25 cellular contexts compared by ENCODE assay signal in genomic region chr18:46360841-46361240, GRCh38.
"Had no signal": no experiment of that assay in that cellular context is flagged by ENCODE, and none has a peak within 500 bp of the region (broad histone marks: within the 10 kb centered on the region; RNA-seq: fewer than 3 reads in every experiment).

No MANE protein-coding gene starts in this region.

- DNase-seq: effector CD4-positive, alpha-beta T cell; foreskin fibroblast; gastrocnemius medialis; head of caudate nucleus; mesenchymal stem cell; mucosa of descending colon; naive B cell; nucleus accumbens; stimulated activated CD4-positive, alpha-beta T cell treated with anti-CD3 and anti-CD28 coated beads, Interleukin-12 subunit alpha, Interleukin-12 subunit beta, amount 100 ng/mL, for 4 hours; stimulated activated CD4-positive, alpha-beta T cell treated with anti-CD3 and anti-CD28 coated beads, Interleukin-1b, Interleukin-23, amount 100 ng/mL, for 48 hours; stimulated activated CD4-positive, alpha-beta T cell treated with anti-CD3 and anti-CD28 coated beads, Interleukin-4, amount 100 ng/mL, for 1 hour; stimulated activated CD8-positive, alpha-beta memory T cell treated with anti-CD3 and anti-CD28 coated beads, Interleukin-4, amount 100 ng/mL, for 48 hours; stimulated activated naive CD4-positive, alpha-beta T cell; stimulated activated naive CD8-positive, alpha-beta T cell treated with anti-CD3 and anti-CD28 coated beads, Interleukin-15, amount 100 ng/mL, for 72 hours; trophoblast cell had no signal

- H3K27me3 ChIP-seq: dorsolateral prefrontal cortex, gastrocnemius medialis, right atrium auricular region, suprapubic skin, vagina had no signal

- H3K4me3 ChIP-seq: dorsolateral prefrontal cortex, gastrocnemius medialis, mucosa of descending colon, prostate gland, right atrium auricular region, smooth muscle cell, suprapubic skin, vagina had no signal

- H3K9me3 ChIP-seq: gastrocnemius medialis, mucosa of descending colon, prostate gland, suprapubic skin, vagina had no signal

- H3K27ac ChIP-seq: dorsolateral prefrontal cortex, gastrocnemius medialis, prostate gland, right atrium auricular region, suprapubic skin, vagina had no signal

- H3K4me2 ChIP-seq: smooth muscle cell had no signal

- ATAC-seq: gastrocnemius medialis; mucosa of descending colon; sciatic nerve; stimulated activated naive CD8-positive, alpha-beta T cell treated with anti-CD3 and anti-CD28 coated beads, Interleukin-15, amount 100 ng/mL, for 72 hours had no signal

- H3K4me3 Mint-ChIP-seq: mesothelial cell of epicardium; stimulated activated naive CD8-positive, alpha-beta T cell treated with anti-CD3 and anti-CD28 coated beads, Interleukin-15, amount 100 ng/mL, for 72 hours had no signal

- H3K27me3 Mint-ChIP-seq: stimulated activated naive CD8-positive, alpha-beta T cell treated with anti-CD3 and anti-CD28 coated beads, Interleukin-15, amount 100 ng/mL, for 72 hours had no signal

- H3K36me3 Mint-ChIP-seq: naive B cell had no signal

- H3K27ac Mint-ChIP-seq: mesothelial cell of epicardium; stimulated activated naive CD8-positive, alpha-beta T cell treated with anti-CD3 and anti-CD28 coated beads, Interleukin-15, amount 100 ng/mL, for 72 hours had no signal

- H3K36me3 ChIP-seq: gastrocnemius medialis, prostate gland, right atrium auricular region, suprapubic skin, vagina had no signal

- H3K4me1 Mint-ChIP-seq: naive B cell; stimulated activated naive CD8-positive, alpha-beta T cell treated with anti-CD3 and anti-CD28 coated beads, Interleukin-15, amount 100 ng/mL, for 72 hours had no signal

- FAIRE-seq: colon, keratinocyte had no signal

- H3K4me1 ChIP-seq: gastrocnemius medialis, prostate gland, suprapubic skin, vagina had no signal
